Comparison of ENCODE assay signal across 12 cellular contexts in the genomic region with DNA sequence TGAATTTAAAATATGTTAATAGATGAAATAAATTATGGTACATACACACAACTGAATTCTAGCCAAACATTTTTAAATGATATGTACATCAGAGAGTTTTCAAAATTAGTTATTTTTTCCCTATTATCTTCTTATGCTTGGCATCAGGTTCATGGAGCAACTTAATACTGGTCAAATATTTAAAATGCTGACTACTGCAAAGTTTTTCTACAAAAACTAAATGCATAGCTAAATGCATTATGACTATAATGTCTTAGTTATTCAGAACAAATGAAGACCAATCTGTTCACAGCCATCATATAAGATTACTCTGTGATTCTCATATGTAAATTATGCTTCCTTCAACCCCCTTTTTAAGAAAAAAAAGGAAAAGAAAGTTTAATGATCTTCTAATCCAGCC. TPM values are rescaled to one million over a fixed set of nuclear protein-coding genes. Genes with fewer than 3 reads are reported as not detected.
"Had no signal": no experiment of that assay in that cellular context is flagged by ENCODE, and none has a peak within 500 bp of the region (broad histone marks: within the 10 kb centered on the region; RNA-seq: fewer than 3 reads in every experiment).

No MANE protein-coding gene starts in this region.

- H3K27ac Mint-ChIP-seq: HFFc6 had no signal

- H3K9me3 ChIP-seq: HAP-1 had no signal

- FAIRE-seq: HTR-8/SVneo, K562 had no signal

- H3K27ac ChIP-seq: GM23248 had no signal

- H3K36me3 ChIP-seq: HAP-1 had no signal

- DNase-seq: GM23248, GOT3, H7, HFFc6, Karpas-422, KG1 had no signal

- ATAC-seq: HCT116, K562 had no signal

- H3K9me3 Mint-ChIP-seq: HFFc6 had no signal

- H3K4me3 Mint-ChIP-seq: HFFc6 had no signal

- H3K4me3 ChIP-seq: GM23248, HAP-1, K562 had no signal

- H3K9ac ChIP-seq: GM23248 had no signal

- H3K4me1 ChIP-seq: HAP-1 had no signal

- H2AFZ ChIP-seq: GM23248 had no signal

RNA-seq across cellular contexts. Expression of a gene that starts 8.2 kb away (rescaled TPM):
- total RNA-seq: GM23248, H4, HFFc6, HT-29, K562 had no signal
- polyA plus RNA-seq: GM23248, K562 had no signal
